Comparison of ENCODE assay signal across 8 cellular contexts in the genomic region with DNA sequence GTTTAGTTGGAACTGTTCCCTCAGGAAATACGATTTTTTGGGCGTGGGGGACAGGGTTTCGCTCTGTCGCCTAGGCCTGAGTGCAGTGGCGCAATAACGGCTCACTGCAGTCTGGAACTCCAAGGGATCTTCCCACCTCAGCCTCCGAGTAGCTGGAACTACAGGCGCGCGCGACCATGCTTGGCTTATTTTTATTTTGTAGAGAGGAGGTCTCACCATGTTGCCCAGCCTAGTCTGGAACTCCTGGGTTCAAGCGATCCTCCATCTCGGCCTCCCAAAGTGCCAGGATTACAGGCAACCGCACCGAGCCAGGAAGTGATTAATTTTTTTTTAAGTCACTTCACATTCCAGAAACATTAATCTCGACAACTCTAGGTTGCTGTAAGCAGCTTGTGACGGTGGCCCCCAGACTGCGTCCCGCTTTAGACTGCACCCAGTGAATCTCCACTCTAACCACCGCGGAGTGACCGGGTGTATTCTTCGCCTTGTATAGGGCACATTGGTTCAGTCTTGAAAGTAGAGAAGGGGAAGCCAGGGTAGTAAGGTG. TPM values are rescaled to one million over a fixed set of nuclear protein-coding genes. Genes with fewer than 3 reads are reported as not detected.
DNase-seq lines count a peak whose midpoint lies in the region; ATAC-seq and TF ChIP-seq lines count a peak whose summit lies in the region.

No MANE protein-coding gene starts in this region.

- intact Hi-C loops in adrenal gland (cut with DNase I) = loop anchor here in 1 of 2 donors (10.0 kb wide), 1 partner anchor 119 kb away; a partner anchor contains a TSS

- H2AFZ ChIP-seq in smooth muscle cell (ENCODE audit: low read depth) = peak overlapping the region; percentile 97

- H3F3A ChIP-seq in smooth muscle cell (ENCODE audit: low read depth) = no peaks in the 10 kb centered on the region

- WGBS in adrenal gland, 4 donors = 40 to 78% (median 60%) methylated on average over 23 of the region's 23 CpGs
- WGBS in smooth muscle cell (ENCODE audit: low lambda C conversion rate) = 84% methylated on average over 23 of the region's 23 CpGs

- H3K9me3 ChIP-seq in BLaER1 (peaks cover 26% of the 10 kb centered on the region), adrenal gland (replicated peaks in 1 of 3) (peaks cover 0 to 19% (median under 1%) of the 10 kb centered on the region in 3 donors), smooth muscle cell (replicated peaks; ENCODE audit: low read depth) (peaks cover 6% of the 10 kb centered on the region)

- no peak for TF ChIP-seq CTCF in adrenal gland (IDR thresholded peaks at IDR 0.05)
- no peak for TF ChIP-seq CTCF in smooth muscle cell (IDR thresholded peaks at IDR 0.05; ENCODE audit: borderline replicate concordance, insufficient read depth, poor library complexity, severe bottlenecking)

- H3K36me3 ChIP-seq in BLaER1 (peaks cover 4% of the 10 kb centered on the region; the same call in 1 of the 2 replicates), adrenal gland (replicated peaks in 1 of 2) (no peaks in the 10 kb centered on the region), smooth muscle cell (ENCODE audit: low read depth) (no peaks in the 10 kb centered on the region)

- H3K9ac ChIP-seq in BLaER1 = peak overlapping the region; percentile 90; the same call in 1 of the 2 replicates
- H3K9ac ChIP-seq in smooth muscle cell (ENCODE audit: low read depth) = peak overlapping the region; percentile 42

- peaks cover 26% of the 10 kb centered on the region for H3K4me1 ChIP-seq in BLaER1
- H3K4me1 ChIP-seq in adrenal gland (replicated peaks in 1 of 2) = peaks cover 0 to 25% of the 10 kb centered on the region in 2 donors
- peaks cover 7% of the 10 kb centered on the region for H3K4me1 ChIP-seq in smooth muscle cell (ENCODE audit: low read depth)

- peak overlapping the region; percentile 70 for H3K4me2 ChIP-seq in BLaER1
- H3K4me2 ChIP-seq in smooth muscle cell = peak overlapping the region; percentile 91

- H3K27me3 ChIP-seq in BLaER1 (no peaks in the 10 kb centered on the region), adrenal gland (no peaks in the 10 kb centered on the region), smooth muscle cell (ENCODE audit: low read depth) (no peaks in the 10 kb centered on the region)

- peak overlapping the region; percentile 87 for H3K27ac ChIP-seq in BLaER1
- peak overlapping the region; percentile 76 to 92 (median 92) for H3K27ac ChIP-seq in adrenal gland
- H3K27ac ChIP-seq in smooth muscle cell (ENCODE audit: low read depth) = peak overlapping the region; percentile 44

- TF ChIP-seq POLR2A in adrenal gland (IDR thresholded peaks at IDR 0.05) = no peak

- H3K79me2 ChIP-seq in smooth muscle cell (ENCODE audit: low read depth) = peaks cover 26% of the 10 kb centered on the region

- DNase-seq in HuH-7 (ENCODE audit: low spot score) (peak; percentile 3), adrenal gland (peak in 6 of 7 donors; percentile 17 to 59 (median 31)), smooth muscle cell (lab: John Stamatoyannopoulos, UW; ENCODE audit: unreplicated experiment) (no peak), activated gamma-delta T cell treated with Interleukin-2 at 50 U/mL for 16 hours (no peak), NCI-H2196 (lab: John Stamatoyannopoulos, UW; ENCODE audit: unreplicated experiment) (no peak)

- peaks cover 6% of the 10 kb centered on the region; the same call in 1 of the 2 replicates for H4K20me1 ChIP-seq in BLaER1
- peaks cover 12% of the 10 kb centered on the region for H4K20me1 ChIP-seq in smooth muscle cell (ENCODE audit: low read depth)

- no peak for ATAC-seq in HG02588 (IDR thresholded peaks at IDR 0.05; ENCODE audit: unreplicated experiment)

- H3K4me3 ChIP-seq in BLaER1 = peak overlapping the region; percentile 84
- peak overlapping the region in 3 of 4 donors; percentile 37 to 75 (median 41) for H3K4me3 ChIP-seq in adrenal gland
- H3K4me3 ChIP-seq in iPS-11a (ENCODE audit: low read depth, low read length) = peak overlapping the region; percentile 98
- H3K4me3 ChIP-seq in smooth muscle cell = peak overlapping the region; percentile 75

RNA-seq across cellular contexts. Expression of a gene that starts 0.8 kb away (rescaled TPM):
- total RNA-seq in adrenal gland (10 to 100 TPM in 6 of 8 donors, 1 to 10 TPM in 2; 8.7 to 32.5 (median 13.2) TPM), smooth muscle cell (15.4 and 21.9 TPM in 2 replicates)
- polyA plus RNA-seq in adrenal gland (1 to 10 TPM; 3.3 to 9.2 (median 4.5) TPM), smooth muscle cell (8.9 and 10.5 TPM in 2 replicates)

Comparison
In these comparisons a context has a peak if more than half of its experiments do, and no peak if none do; other contexts are left out.
1. H3K4me3 ChIP-seq: peak in every context shown above with its lines; median percentile 98 in iPS-11a; 84 in BLaER1; 75 in smooth muscle cell; 41 in adrenal gland.
2. DNase-seq: peak in HuH-7 (single experiment) and adrenal gland (6 of 7); none in smooth muscle cell (single experiment), activated gamma-delta T cell treated with Interleukin-2 at 50 U/mL for 16 hours (single experiment) and NCI-H2196 (single experiment).
3. Peak in every context shown above with its lines, with median percentiles within 50 percentile points of each other: H3K27ac ChIP-seq.